ENCODE assay signal across 17 cellular contexts in the genomic region with DNA sequence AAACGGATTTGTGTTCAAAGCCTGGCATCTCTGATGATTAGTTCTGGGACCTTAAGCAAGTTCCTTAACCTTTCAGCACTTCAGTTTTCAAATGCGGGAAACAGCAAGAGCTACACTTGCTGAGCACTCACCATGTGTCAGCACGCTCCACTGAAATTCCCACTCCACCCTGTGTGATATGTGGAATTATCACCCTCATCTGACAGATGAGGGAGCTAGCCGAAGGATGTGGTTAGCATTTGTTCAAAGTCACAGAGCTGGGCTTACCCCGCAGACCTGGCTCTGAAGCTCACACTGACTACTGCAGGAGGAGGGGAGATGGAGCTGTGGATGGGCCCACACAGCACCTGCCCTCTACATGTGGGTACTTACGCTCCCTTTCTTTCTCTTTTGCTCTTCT. TPM values are rescaled to one million over a fixed set of nuclear protein-coding genes. Genes with fewer than 3 reads are reported as not detected.
A peak's percentile ranks its signal among the peaks of the same experiment; 100 is the strongest.
DNase-seq lines count a peak whose midpoint lies in the region; ATAC-seq, FAIRE-seq and TF ChIP-seq lines count a peak whose summit lies in the region.
"Had no signal": no experiment of that assay in that cellular context is flagged by ENCODE, and none has a peak within 500 bp of the region (broad histone marks: within the 10 kb centered on the region; RNA-seq: fewer than 3 reads in every experiment).

No MANE protein-coding gene starts in this region.

- POLR2A ChIA-PET in H1 (lab: Charles Lee; ENCODE audit: partially characterized antibody): no interaction called here

- H3K4ac ChIP-seq in H1 (replicated peaks; ENCODE audit: insufficient read length, low read depth, low read length): no peak overlapping the region

- H3K27me3 ChIP-seq in BLaER1: no peaks in the 10 kb centered on the region
- no peaks in the 10 kb centered on the region; a peak in 2 of 7 replicates for H3K27me3 ChIP-seq in H1 (replicated peaks in 1 of 4; ENCODE audit: control insufficient read depth in 3 of 4, extremely low read depth in 1 of 4, insufficient read depth in 3 of 4, low read length in 3 of 4)
- H3K27me3 ChIP-seq in tibial artery: no peaks in the 10 kb centered on the region

- H2BK120ac ChIP-seq in H1 (replicated peaks; ENCODE audit: low read depth, low read length): no peak overlapping the region

- H4K5ac ChIP-seq in H1 (ENCODE audit: insufficient read length, low read depth, low read length): no peak overlapping the region

- TF ChIP-seq RAD21 in H1 (IDR thresholded peaks at IDR 0.05 in 1 of 2, conservative IDR thresholded peaks at IDR 0.05 in 1 of 2; ENCODE audit: low read depth in 2 of 2, low read length in 2 of 2): no peak

- no peak overlapping the region for H3K9ac ChIP-seq in BLaER1
- 0 out of 7 replicates have a peak overlapping the region, but pooled peaks of 1 of the 4 experiments have one; percentile 13 for H3K9ac ChIP-seq in H1 (replicated peaks in 1 of 4; ENCODE audit: extremely low read depth in 1 of 4, low read depth in 3 of 4, low read length in 3 of 4)

- H3K4me1 ChIP-seq in BLaER1: peaks cover 48% of the 10 kb centered on the region
- peaks cover 2 to 9% (median 4%) of the 10 kb centered on the region in 4 experiments; a peak in 4 of 7 replicates for H3K4me1 ChIP-seq in H1 (replicated peaks in 1 of 4; ENCODE audit: control insufficient read depth in 3 of 4, insufficient read depth in 4 of 4, low read length in 3 of 4)
- peaks cover 0 to 9% (median 0%) of the 10 kb centered on the region in 4 donors for H3K4me1 ChIP-seq in tibial artery

- H4K91ac ChIP-seq in H1 (replicated peaks; ENCODE audit: insufficient read length, low read length): no peak overlapping the region

- no peaks in the 10 kb centered on the region for H3K9me3 Mint-ChIP-seq in activated T-cell treated with anti-CD3 and anti-CD28 coated beads, Interleukin-2, amount 50 U/mL, for 4 hours

- H3K14ac ChIP-seq in H1 (ENCODE audit: insufficient read length): no peak overlapping the region

- no peak overlapping the region for H4K8ac ChIP-seq in H1 (ENCODE audit: extremely low read depth, insufficient read depth, low read length)

- H3K23ac ChIP-seq in H1 (ENCODE audit: insufficient read length): no peak overlapping the region

- H3K27ac ChIP-seq in BLaER1 (0 out of 2 replicates have a peak overlapping the region, but pooled peaks have one; percentile 0), H1 (ENCODE audit: low read depth, low read length) (no peak overlapping the region), tibial artery (no peak overlapping the region)

- H2BK20ac ChIP-seq in H1 (ENCODE audit: low read length): 0 out of 2 replicates have a peak overlapping the region, but pooled peaks have one; percentile 35

- no peak overlapping the region for H2BK5ac ChIP-seq in H1 (ENCODE audit: low read depth, low read length)

- CTCF ChIA-PET in H1 (lab: Charles Lee; ENCODE audit: partially characterized antibody): interaction anchor here (0.7 to 6.3 kb wide), 8 partner anchors 9 to 164 kb away, joined by 4 to 53 read pairs (median 4); no protein-coding TSS in a partner anchor

- WGBS in H1 (ENCODE audit: extremely low coverage in 1 of 2, insufficient coverage in 1 of 2, insufficient read length in 1 of 2, insufficient replicate concordance in 2 of 2, low coverage in 1 of 2, low lambda C conversion rate in 2 of 2, missing lambda C conversion rate in 1 of 2), 2 experiments: 84% methylated on average over 6 of the region's 6 CpGs; no CpG with 5 or more reads in 1 of the 2 experiments

- DNase-seq in GM18507 (ENCODE audit: extremely low spot score, insufficient read length, low read depth): no peak
- DNase-seq in activated T-cell treated with anti-CD3 and anti-CD28 coated beads, Interleukin-2, amount 50 U/mL, for 4 hours: peak; percentile 7
- no peak for DNase-seq in H1 (ENCODE audit: low read depth in 1 of 2, low spot score in 2 of 2)
- DNase-seq in tibial artery: no peak
- no peak for DNase-seq in GDM1 (lab: John Stamatoyannopoulos, UW)
- DNase-seq in MV-4-11 (lab: John Stamatoyannopoulos, UW): no peak
- DNase-seq: activated effector memory CD4-positive, alpha-beta T cell treated with anti-CD3 and anti-CD28 coated beads, Interleukin-2, amount 50 U/mL, for 16 hours; DMS153; HCEC 1CT; NCI-H1092 treated with DMSO at 0.1 percent for 48 hours; NCI-H226 had no signal

- TF ChIP-seq CTCF in H1 (IDR thresholded peaks at IDR 0.05; ENCODE audit: control extremely low read depth in 1 of 3, insufficient read depth in 1 of 3, low read depth in 1 of 3, low read length in 3 of 3) (no peak), tibial artery (IDR thresholded peaks at IDR 0.05) (no peak)

- H3K36me3 ChIP-seq in BLaER1 (peaks cover 94% of the 10 kb centered on the region), H1 (ENCODE audit: control insufficient read depth in 2 of 4, insufficient read depth in 4 of 4, low read length in 3 of 4) (no peaks in the 10 kb centered on the region), tibial artery (no peaks in the 10 kb centered on the region)

- TF ChIP-seq EP300 in H1 (IDR thresholded peaks at IDR 0.05; ENCODE audit: borderline replicate concordance in 1 of 2, low read depth in 2 of 2, low read length in 2 of 2): no peak

- H3K36me3 Mint-ChIP-seq in activated T-cell treated with anti-CD3 and anti-CD28 coated beads, Interleukin-2, amount 50 U/mL, for 4 hours (ENCODE audit: insufficient read depth): peaks cover 36% of the 10 kb centered on the region

- H3K18ac ChIP-seq in H1 (ENCODE audit: extremely low read depth, low read length): peak overlapping the region; percentile 9; the same call in 1 of the 2 replicates

- peaks cover 90% of the 10 kb centered on the region for H3K4me1 Mint-ChIP-seq in activated T-cell treated with anti-CD3 and anti-CD28 coated beads, Interleukin-2, amount 50 U/mL, for 4 hours (ENCODE audit: low read depth)

- H3K79me1 ChIP-seq in H1 (ENCODE audit: low read depth, low read length): no peaks in the 10 kb centered on the region

- H3K79me2 ChIP-seq in H1 (ENCODE audit: control insufficient read depth in 1 of 2, insufficient read depth in 2 of 2, low read length in 2 of 2): no peaks in the 10 kb centered on the region

- H3K56ac ChIP-seq in H1 (replicated peaks; ENCODE audit: insufficient read length, low read depth, low read length): no peak overlapping the region

- H2AFZ ChIP-seq in H1 (ENCODE audit: low read length): no peak overlapping the region

- no peaks in the 10 kb centered on the region for H3K23me2 ChIP-seq in H1 (ENCODE audit: low read depth, low read length)

- H3K4me3 ChIP-seq in BLaER1 (no peak overlapping the region), H1 (ENCODE audit: extremely low read depth in 1 of 4, insufficient read depth in 2 of 4, low read depth in 3 of 4, low read length in 4 of 4) (no peak overlapping the region), tibial artery (no peak overlapping the region)

- H3K4me3 Mint-ChIP-seq in activated T-cell treated with anti-CD3 and anti-CD28 coated beads, Interleukin-2, amount 50 U/mL, for 4 hours: peak overlapping the region; percentile 38

- H4K20me1 ChIP-seq in BLaER1: no peaks in the 10 kb centered on the region
- no peaks in the 10 kb centered on the region for H4K20me1 ChIP-seq in H1 (replicated peaks in 1 of 2; ENCODE audit: control insufficient read depth in 1 of 2, insufficient read depth in 2 of 2, low read length in 2 of 2)

- peak overlapping the region; percentile 26; the same call in 1 of the 2 replicates for H3K4me2 ChIP-seq in BLaER1
- no peak overlapping the region for H3K4me2 ChIP-seq in H1 (ENCODE audit: insufficient read depth in 1 of 2, low read depth in 2 of 2, low read length in 2 of 2)

- no peak for TF ChIP-seq POLR2A in H1 (IDR thresholded peaks at IDR 0.05; ENCODE audit: control extremely low read depth in 1 of 2, low read depth in 2 of 2, low read length in 2 of 2)

- no peaks in the 10 kb centered on the region for H3K27me3 Mint-ChIP-seq in activated T-cell treated with anti-CD3 and anti-CD28 coated beads, Interleukin-2, amount 50 U/mL, for 4 hours (ENCODE audit: low read depth)

- intact Hi-C loops in tibial artery (cut with DNase I; ENCODE audit: low total_unique reads): no loop called here

- peak overlapping the region; percentile 31; the same call in 1 of the 2 replicates for H2BK12ac ChIP-seq in H1 (ENCODE audit: low read depth, low read length)

- no peak overlapping the region for H2AK5ac ChIP-seq in H1 (ENCODE audit: low read depth, low read length)

- FAIRE-seq in GM18507 (lab: Jason Lieb, UNC): peak; percentile 33
- no peak for FAIRE-seq in H1 (lab: Jason Lieb, UNC)
- FAIRE-seq: endometrium, frontal cortex had no signal

- H2BK15ac ChIP-seq in H1 (ENCODE audit: low read length): peak overlapping the region; percentile 93

- ATAC-seq in activated T-cell treated with anti-CD3 and anti-CD28 coated beads, Interleukin-2, amount 50 U/mL, for 4 hours: no peak
- ATAC-seq in GM18517 (IDR thresholded peaks at IDR 0.05; ENCODE audit: unreplicated experiment): no peak
- ATAC-seq: sciatic nerve had no signal

- no peaks in the 10 kb centered on the region for H3K9me3 ChIP-seq in BLaER1
- H3K9me3 ChIP-seq in H1 (ENCODE audit: insufficient read depth in 2 of 2, low read depth in 1 of 2, low read length in 1 of 2): no peaks in the 10 kb centered on the region
- H3K9me3 ChIP-seq in tibial artery: no peaks in the 10 kb centered on the region

TF ChIP-seq in H1, 55 proteins besides CTCF, POLR2A, EP300 and RAD21:
- TF ChIP-seq ASH2L (IDR thresholded peaks at IDR 0.05; ENCODE audit: low read length): peak; percentile 17
- TF ChIP-seq, protein P1, sequence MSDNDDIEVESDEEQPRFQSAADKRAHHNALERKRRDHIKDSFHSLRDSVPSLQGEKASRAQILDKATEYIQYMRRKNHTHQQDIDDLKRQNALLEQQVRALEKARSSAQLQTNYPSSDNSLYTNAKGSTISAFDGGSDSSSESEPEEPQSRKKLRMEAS (IDR thresholded peaks at IDR 0.05): 0 out of 2 replicates have a peak, but pooled peaks have one; percentile 11
- TF ChIP-seq GTF2F1 (IDR thresholded peaks at IDR 0.05; ENCODE audit: borderline replicate concordance, low read depth, low read length): no peak
- no peak for TF ChIP-seq TAF1 (IDR thresholded peaks at IDR 0.05; ENCODE audit: low read depth, low read length)

RNA-seq across cellular contexts. Expression of a gene that starts 29.1 kb away (rescaled TPM):
- total RNA-seq in activated T-cell treated with anti-CD3 and anti-CD28 coated beads, Interleukin-2, amount 50 U/mL, for 4 hours: 10 to 100 TPM; 75.9 to 87.4 (median 81.2) TPM
- total RNA-seq in H1 (2021; fragmentation: NEBNext Ultra II Directional; extraction: Animal tissue kit (Norgen Biotek cat#: 25700)): 0.88 and 1.4 TPM in 2 replicates
- 0.71 and 1.4 TPM in 2 replicates for polyA plus RNA-seq in H1 (2011; rRNA removed)
- polyA plus RNA-seq in H1 (2011; cell fraction: cytosol; rRNA removed): 1.1 TPM
- 1.1 TPM for polyA plus RNA-seq in H1 (2011; cell fraction: nucleus; rRNA removed)
- 0.79 to 2.2 TPM (median 1.3 TPM) in 4 replicates for polyA plus RNA-seq in H1 (2012, experiment 1 of 2)
- 0.28 TPM for polyA plus RNA-seq in H1 (2012, experiment 2 of 2)
- polyA plus RNA-seq in H1 (2013, experiment 1 of 2): 0.91 TPM
- 0.96 TPM for polyA plus RNA-seq in H1 (2013, experiment 2 of 2)
- 2.5 and 4.8 TPM in 2 replicates for polyA minus RNA-seq in H1 (2011; rRNA and poly(A)+ RNA removed)
- polyA minus RNA-seq in H1 (2011; cell fraction: cytosol; rRNA and poly(A)+ RNA removed): 0.88 TPM
- 4.0 TPM for polyA minus RNA-seq in H1 (2011; cell fraction: nucleus; rRNA and poly(A)+ RNA removed)
- total RNA-seq: lung microvascular endothelial cell had no signal

Comparison
In these comparisons a context has a peak if more than half of its experiments do, and no peak if none do; other contexts are left out.
1. RNA of a gene that starts 29.1 kb away (total RNA-seq): 75.9 to 87.4 TPM in activated T-cell treated with anti-CD3 and anti-CD28 coated beads, Interleukin-2, amount 50 U/mL, for 4 hours; 0.88 to 1.4 TPM in H1; every median in the first group is over 10 times any median in the second.